Comparison of ENCODE assay signal across 7 cellular contexts in genomic region chr9:96147029-96147428, GRCh38.
A peak's percentile ranks its signal among the peaks of the same experiment; 100 is the strongest.
DNase-seq lines count a peak whose midpoint lies in the region; TF ChIP-seq lines count a peak whose summit lies in the region.
"Not testable (repeated sequence)": the region's sequence is repeated elsewhere in the genome, so short reads cannot be mapped to it uniquely, and the experiment has no call there.

No MANE protein-coding gene starts in this region.

- peaks cover 43% of the 10 kb centered on the region for H3K4me1 Mint-ChIP-seq in activated CD4-positive, alpha-beta memory T cell treated with anti-CD3 and anti-CD28 coated beads, Interleukin-2, amount 10 ng/mL, durations not matched to agents 7 days and 5 days
- not testable (repeated sequence) for H3K4me1 Mint-ChIP-seq in MCF 10A (ENCODE audit: insufficient read depth, unreplicated experiment)

- not testable (repeated sequence) for H3K36me3 ChIP-seq in sigmoid colon

- DNase-seq in KBM-7 (peak; percentile 60), NOMO-1 (lab: John Stamatoyannopoulos, UW; ENCODE audit: unreplicated experiment in 2 of 2) (peak; percentile 78 to 82), SKM-1 treated with dmso at 0.1 percent for 144 hours (lab: John Stamatoyannopoulos, UW; ENCODE audit: unreplicated experiment) (peak; percentile 31), MCF 10A (ENCODE audit: unreplicated experiment) (peak; percentile 33), lower leg skin (ENCODE audit: low spot score in 2 of 2) (peak; percentile 43 to 78), sigmoid colon (peak; percentile 76)
- peak; percentile 18 for DNase-seq in activated CD4-positive, alpha-beta memory T cell treated with anti-CD3 and anti-CD28 coated beads, Interleukin-2, amount 10 ng/mL, durations not matched to agents 7 days and 5 days

- not testable (repeated sequence) for TF ChIP-seq EP300 in sigmoid colon (IDR thresholded peaks at IDR 0.05)

- CTCF ChIA-PET in activated CD4-positive, alpha-beta memory T cell treated with anti-CD3 and anti-CD28 coated beads, Interleukin-2, amount 10 ng/mL, durations not matched to agents 7 days and 5 days (lab: Charles Lee); MCF 10A (lab: Yijun Ruan, JAX): not testable (repeated sequence)

- 55 to 66% methylated on average over 11 of the region's 11 CpGs for WGBS in lower leg skin, 2 donors
- WGBS in sigmoid colon, 2 donors = 38 to 74% methylated on average over 11 of the region's 11 CpGs

- not testable (repeated sequence) for H3K9me3 ChIP-seq in sigmoid colon

- TF ChIP-seq CTCF in MCF 10A (IDR thresholded peaks at IDR 0.05; ENCODE audit: unreplicated experiment); lower leg skin (IDR thresholded peaks at IDR 0.05); sigmoid colon (IDR thresholded peaks at IDR 0.05): not testable (repeated sequence)

- not testable (repeated sequence) for H3K36me3 Mint-ChIP-seq in activated CD4-positive, alpha-beta memory T cell treated with anti-CD3 and anti-CD28 coated beads, Interleukin-2, amount 10 ng/mL, durations not matched to agents 7 days and 5 days (ENCODE audit: low read depth); MCF 10A (ENCODE audit: insufficient read depth, unreplicated experiment)

- not testable (repeated sequence) for H3K4me3 ChIP-seq in lower leg skin (ENCODE audit: low read depth, poor library complexity, severe bottlenecking); sigmoid colon

- not testable (repeated sequence) for TF ChIP-seq POLR2A in lower leg skin (IDR thresholded peaks at IDR 0.05); sigmoid colon (IDR thresholded peaks at IDR 0.05)

- H3K9me3 Mint-ChIP-seq in activated CD4-positive, alpha-beta memory T cell treated with anti-CD3 and anti-CD28 coated beads, Interleukin-2, amount 10 ng/mL, durations not matched to agents 7 days and 5 days; MCF 10A (ENCODE audit: unreplicated experiment): not testable (repeated sequence)

- BruUV-seq in MCF 10A (replicated peaks; lab: Mats Ljungman, UMichigan) = not testable (repeated sequence)

- POLR2A ChIA-PET in activated CD4-positive, alpha-beta memory T cell treated with anti-CD3 and anti-CD28 coated beads, Interleukin-2, amount 10 ng/mL, durations not matched to agents 7 days and 5 days (lab: Charles Lee); MCF 10A (lab: Yijun Ruan, JAX): not testable (repeated sequence)

- peaks cover 0 to 18% (median 13%) of the 10 kb centered on the region in 4 donors for H3K4me1 ChIP-seq in sigmoid colon

- H3K27me3 Mint-ChIP-seq in activated CD4-positive, alpha-beta memory T cell treated with anti-CD3 and anti-CD28 coated beads, Interleukin-2, amount 10 ng/mL, durations not matched to agents 7 days and 5 days = peaks cover 27% of the 10 kb centered on the region
- H3K27me3 Mint-ChIP-seq in MCF 10A (ENCODE audit: insufficient read depth, unreplicated experiment) = peaks cover 17% of the 10 kb centered on the region

- not testable (repeated sequence) for H3K27ac ChIP-seq in sigmoid colon

- intact Hi-C loops in MCF 10A (cut with micrococcal nuclease); lower leg skin (cut with DNase I; ENCODE audit: low total_unique reads): not testable (repeated sequence)
- intact Hi-C loops in sigmoid colon (cut with DNase I) = loop anchor here (5.0 kb wide), 1 partner anchor 40 kb away; no protein-coding TSS in a partner anchor

- in situ Hi-C loops in KBM-7 (cut with MboI; ENCODE audit: low pct_unique_long_range_greater_than_20kb, low sequenced_read_pairs) = not testable (repeated sequence)

- not testable (repeated sequence) for H3K27me3 ChIP-seq in sigmoid colon

- H3K4me3 Mint-ChIP-seq in activated CD4-positive, alpha-beta memory T cell treated with anti-CD3 and anti-CD28 coated beads, Interleukin-2, amount 10 ng/mL, durations not matched to agents 7 days and 5 days; MCF 10A (ENCODE audit: unreplicated experiment): not testable (repeated sequence)

- H3K27ac Mint-ChIP-seq in activated CD4-positive, alpha-beta memory T cell treated with anti-CD3 and anti-CD28 coated beads, Interleukin-2, amount 10 ng/mL, durations not matched to agents 7 days and 5 days; MCF 10A (ENCODE audit: low read depth, unreplicated experiment): not testable (repeated sequence)

Comparison
In these comparisons a context has a peak if more than half of its experiments do, and no peak if none do; other contexts are left out.
1. DNase-seq: peak in every context shown above with its lines; median percentile 80 in NOMO-1; 76 in sigmoid colon; 60 in lower leg skin; 60 in KBM-7; 33 in MCF 10A; 31 in SKM-1 treated with dmso at 0.1 percent for 144 hours; 18 in activated CD4-positive, alpha-beta memory T cell treated with anti-CD3 and anti-CD28 coated beads, Interleukin-2, amount 10 ng/mL, durations not matched to agents 7 days and 5 days.